21 cellular contexts compared by ENCODE assay signal in genomic region chr5:16896767-16897166, GRCh38. TPM values are rescaled to one million over a fixed set of nuclear protein-coding genes. Genes with fewer than 3 reads are reported as not detected.
A peak's percentile ranks its signal among the peaks of the same experiment; 100 is the strongest.
DNase-seq lines count a peak whose midpoint lies in the region; ATAC-seq and TF ChIP-seq lines count a peak whose summit lies in the region.
"Had no signal": no experiment of that assay in that cellular context is flagged by ENCODE, and none has a peak within 500 bp of the region (broad histone marks: within the 10 kb centered on the region; RNA-seq: fewer than 3 reads in every experiment).

No MANE protein-coding gene starts in this region.

- no peaks in the 10 kb centered on the region for H3K9me2 ChIP-seq in GM23338 (ENCODE audit: insufficient read depth)

- H3K79me2 ChIP-seq in GM23338 (replicated peaks; ENCODE audit: insufficient read depth) (peaks cover 93% of the 10 kb centered on the region), trophoblast cell (ENCODE audit: control insufficient read depth, insufficient read depth, low read length, poor library complexity) (peaks cover 5% of the 10 kb centered on the region)

- TF ChIP-seq CTCF in GM23338 (conservative IDR thresholded peaks at IDR 0.05; ENCODE audit: low read depth in 2 of 2) (no peak), RWPE1 (conservative IDR thresholded peaks at IDR 0.05; ENCODE audit: low read depth) (no peak), glutamatergic neuron (IDR thresholded peaks at IDR 0.05; ENCODE audit: partially characterized antibody, unreplicated experiment) (no peak)

- H4K20me1 ChIP-seq in GM23338 (replicated peaks; ENCODE audit: insufficient read depth): peaks cover 6% of the 10 kb centered on the region; the same call in 1 of the 2 replicates

- no CpG with 5 or more reads among the region's 4 CpGs for WGBS in trophoblast cell (ENCODE audit: extremely low coverage, insufficient coverage, insufficient read length)

- H3K4me3 Mint-ChIP-seq in GM23338: no peak overlapping the region
- peak overlapping the region; percentile 53 for H3K4me3 Mint-ChIP-seq in glutamatergic neuron (ENCODE audit: unreplicated experiment)
- H3K4me3 Mint-ChIP-seq: activated naive CD8-positive, alpha-beta T cell treated with anti-CD3 and anti-CD28 coated beads for 36 hours; CD4-positive, alpha-beta memory T cell; stimulated activated naive B cell treated with anti-CD40 and anti-IgM and Interleukin-4, amounts not matched to agents 10 μg/mL and 1 μg/mL and 100 μg/mL, for 72 hours had no signal

- H3K4me1 Mint-ChIP-seq in GM23338 (peaks cover 71% of the 10 kb centered on the region), glutamatergic neuron (ENCODE audit: low read depth, unreplicated experiment) (peaks cover 37% of the 10 kb centered on the region)
- H3K4me1 Mint-ChIP-seq: activated naive CD8-positive, alpha-beta T cell treated with anti-CD3 and anti-CD28 coated beads for 36 hours; CD4-positive, alpha-beta memory T cell; naive B cell; stimulated activated naive B cell treated with anti-CD40 and anti-IgM and Interleukin-4, amounts not matched to agents 10 μg/mL and 1 μg/mL and 100 μg/mL, for 72 hours had no signal

- H3K9ac ChIP-seq in trophoblast cell (ENCODE audit: low read length): no peak overlapping the region
- H3K9ac ChIP-seq: KMS-11 had no signal

- H3K36me3 ChIP-seq in GM23338 (ENCODE audit: insufficient read depth) (no peaks in the 10 kb centered on the region), trophoblast cell (ENCODE audit: control insufficient read depth in 1 of 2, insufficient read depth in 2 of 2, low read length in 2 of 2) (no peaks in the 10 kb centered on the region)

- H4K91ac ChIP-seq in trophoblast cell (ENCODE audit: low read depth, low read length): no peak overlapping the region

- H3K27ac ChIP-seq in GM23338 (ENCODE audit: low read depth) (peak overlapping the region; percentile 58), RWPE1 (peak overlapping the region; percentile 70), trophoblast cell (ENCODE audit: low read depth, low read length) (peak overlapping the region; percentile 29)
- H3K27ac ChIP-seq: coronary artery, KMS-11 had no signal

- H2AFZ ChIP-seq in GM23338: no peak overlapping the region
- H2AFZ ChIP-seq in trophoblast cell (ENCODE audit: insufficient read depth, low read length, poor library complexity): no peak overlapping the region

- POLR2A ChIA-PET in RWPE1 (lab: Yijun Ruan, JAX; ENCODE audit: low non-redundant PET): no interaction called here

- H3K4me2 ChIP-seq in GM23338: peak overlapping the region; percentile 46
- no peak overlapping the region for H3K4me2 ChIP-seq in trophoblast cell (ENCODE audit: low read length)
- H3K4me2 ChIP-seq: KMS-11 had no signal

- H2BK5ac ChIP-seq in trophoblast cell (ENCODE audit: low read depth, low read length, poor library complexity): no peak overlapping the region

- no peaks in the 10 kb centered on the region for H3K9me3 Mint-ChIP-seq in GM23338
- peaks cover 3% of the 10 kb centered on the region for H3K9me3 Mint-ChIP-seq in glutamatergic neuron (ENCODE audit: unreplicated experiment)
- H3K9me3 Mint-ChIP-seq: activated naive CD8-positive, alpha-beta T cell treated with anti-CD3 and anti-CD28 coated beads for 36 hours; activated T-helper 2 cell treated with anti-CD3 and anti-CD28 coated beads, Interferon-gamma antibody, Interleukin-2, Interleukin-4, amounts not matched to agents 10 μg/mL and 5 μg/mL and 100 μg/mL, durations not matched to agents 14 hours and 24 hours and 36 hours; stimulated activated naive B cell treated with anti-CD40 and anti-IgM and Interleukin-4, amounts not matched to agents 10 μg/mL and 1 μg/mL and 100 μg/mL, for 72 hours had no signal

- DNase-seq in GM23338 (ENCODE audit: low spot score): no peak
- no peak for DNase-seq in RWPE1 (ENCODE audit: low spot score)
- DNase-seq in glutamatergic neuron: no peak
- DNase-seq in trophoblast cell: no peak
- no peak for DNase-seq in NCI-H446 (lab: John Stamatoyannopoulos, UW)
- no peak for DNase-seq in NCI-H2227 (lab: John Stamatoyannopoulos, UW; ENCODE audit: unreplicated experiment)
- no peak for DNase-seq in glomerular visceral epithelial cell (ENCODE audit: extremely low spot score)
- DNase-seq: activated CD4-positive, alpha-beta T cell treated with anti-CD3 and anti-CD28 coated beads, Interleukin-2, amount 50 U/mL, for 1 hour; activated CD8-positive, alpha-beta memory T cell treated with anti-CD3 and anti-CD28 coated beads, Interleukin-2, amount 50 U/mL, for 4 hours; activated naive CD8-positive, alpha-beta T cell treated with anti-CD3 and anti-CD28 coated beads for 36 hours; CD4-positive, alpha-beta memory T cell; GDM1; naive B cell; RPMI8226; stimulated activated CD4-positive, alpha-beta T cell treated with anti-CD3 and anti-CD28 coated beads, Interleukin-1b, Interleukin-23, amount 100 ng/mL, for 48 hours; stimulated activated naive B cell treated with anti-CD40 and anti-IgM and Interleukin-4, amounts not matched to agents 10 μg/mL and 1 μg/mL and 100 μg/mL, for 72 hours had no signal

- H3K27me3 Mint-ChIP-seq in GM23338 (ENCODE audit: insufficient read depth, low read depth, poor library complexity) (peaks cover 23% of the 10 kb centered on the region), glutamatergic neuron (ENCODE audit: unreplicated experiment) (peaks cover 5% of the 10 kb centered on the region)
- H3K27me3 Mint-ChIP-seq: activated naive CD8-positive, alpha-beta T cell treated with anti-CD3 and anti-CD28 coated beads for 36 hours; naive B cell; stimulated activated naive B cell treated with anti-CD40 and anti-IgM and Interleukin-4, amounts not matched to agents 10 μg/mL and 1 μg/mL and 100 μg/mL, for 72 hours had no signal

- H3K27me3 ChIP-seq in GM23338 (ENCODE audit: insufficient read depth) (no peaks in the 10 kb centered on the region), trophoblast cell (ENCODE audit: insufficient read depth, low read length) (no peaks in the 10 kb centered on the region)

- H3K4ac ChIP-seq in trophoblast cell (ENCODE audit: low read depth, low read length): no peak overlapping the region

- H3K9me3 ChIP-seq in trophoblast cell (ENCODE audit: insufficient read depth, low read depth, low read length): no peaks in the 10 kb centered on the region

- no peak overlapping the region for H2BK12ac ChIP-seq in trophoblast cell (ENCODE audit: low read length)

- peak overlapping the region; percentile 53; the same call in 1 of the 2 replicates for H3K27ac Mint-ChIP-seq in GM23338
- no peak overlapping the region for H3K27ac Mint-ChIP-seq in glutamatergic neuron (ENCODE audit: unreplicated experiment)
- H3K27ac Mint-ChIP-seq: activated naive CD8-positive, alpha-beta T cell treated with anti-CD3 and anti-CD28 coated beads for 36 hours; activated T-helper 2 cell treated with anti-CD3 and anti-CD28 coated beads, Interferon-gamma antibody, Interleukin-2, Interleukin-4, amounts not matched to agents 10 μg/mL and 5 μg/mL and 100 μg/mL, durations not matched to agents 14 hours and 24 hours and 36 hours; CD4-positive, alpha-beta memory T cell; stimulated activated naive B cell treated with anti-CD40 and anti-IgM and Interleukin-4, amounts not matched to agents 10 μg/mL and 1 μg/mL and 100 μg/mL, for 72 hours had no signal

- ATAC-seq in GM23338 (no peak), GM19452 (IDR thresholded peaks at IDR 0.05; ENCODE audit: unreplicated experiment) (no peak)
- ATAC-seq: stimulated activated naive B cell treated with anti-CD40 and anti-IgM and Interleukin-4, amounts not matched to agents 10 μg/mL and 1 μg/mL and 100 μg/mL, for 72 hours had no signal

- H4K8ac ChIP-seq in trophoblast cell (ENCODE audit: low read depth, low read length): no peak overlapping the region

- CTCF ChIA-PET in RWPE1 (lab: Yijun Ruan, JAX): interaction anchor here (0.6 kb wide), 1 partner anchor 19 kb away, joined by 5 read pairs; no protein-coding TSS in a partner anchor

- 0 out of 2 replicates have a peak, but pooled peaks cover 3% of the 10 kb centered on the region for H3F3A ChIP-seq in GM23338 (replicated peaks; ENCODE audit: low read depth)

- H3K36me3 Mint-ChIP-seq in GM23338 (ENCODE audit: low read depth) (no peaks in the 10 kb centered on the region), glutamatergic neuron (ENCODE audit: unreplicated experiment) (no peaks in the 10 kb centered on the region)
- H3K36me3 Mint-ChIP-seq: activated naive CD8-positive, alpha-beta T cell treated with anti-CD3 and anti-CD28 coated beads for 36 hours; CD4-positive, alpha-beta memory T cell; naive B cell; stimulated activated naive B cell treated with anti-CD40 and anti-IgM and Interleukin-4, amounts not matched to agents 10 μg/mL and 1 μg/mL and 100 μg/mL, for 72 hours had no signal

- H3K79me1 ChIP-seq in trophoblast cell (ENCODE audit: low read length): peaks cover 4% of the 10 kb centered on the region

- no peak overlapping the region for H3K18ac ChIP-seq in trophoblast cell (ENCODE audit: low read length)

- no peak overlapping the region for H3K14ac ChIP-seq in trophoblast cell (ENCODE audit: low read length)

- no peak overlapping the region for H3K23ac ChIP-seq in trophoblast cell (ENCODE audit: low read length)

- no peak overlapping the region for H2AK5ac ChIP-seq in trophoblast cell (ENCODE audit: low read length)

- H3K4me1 ChIP-seq in GM23338 (ENCODE audit: insufficient read depth) (peaks cover 68% of the 10 kb centered on the region), trophoblast cell (ENCODE audit: control insufficient read depth in 1 of 2, insufficient read depth in 2 of 2, low read length in 2 of 2) (peaks cover 25 to 43% of the 10 kb centered on the region in 2 experiments)

- no peak overlapping the region for H4K12ac ChIP-seq in trophoblast cell (ENCODE audit: low read depth, low read length)

- no peak overlapping the region for H2BK120ac ChIP-seq in trophoblast cell (ENCODE audit: insufficient read depth, low read length, poor library complexity)

- H3K4me3 ChIP-seq in GM23338 (no peak overlapping the region), trophoblast cell (ENCODE audit: low read depth, low read length) (no peak overlapping the region)
- H3K4me3 ChIP-seq: coronary artery, lung had no signal

TF ChIP-seq in GM23338, 12 proteins besides CTCF, POLR2A, EP300 and RAD21 (continues in another document):
- no peak for TF ChIP-seq ZNF331 (CRISPR knock-in tag; IDR thresholded peaks at IDR 0.05; ENCODE audit: low read depth)
- no peak for TF ChIP-seq ETS1 (IDR thresholded peaks at IDR 0.05)

RNA-seq across cellular contexts. Expression of gene MYO10, which starts 39.3 kb away (rescaled TPM):
- 114 and 119 TPM in 2 replicates for total RNA-seq in GM23338 (2014; rRNA removed; shearing (Covaris generic))
- polyA plus RNA-seq in GM23338 (2016; fragmentation: Nextera tagmentation; extraction: Ambion mirVana): 276 TPM in 2 replicates
- 23.1 TPM for total RNA-seq in glutamatergic neuron (ENCODE audit: unreplicated experiment)
- polyA plus RNA-seq in trophoblast cell (2013): 79.9 and 84.9 TPM in 2 replicates
